In genomic region chr12:121782616-121782966, GRCh38 we compare ENCODE assay signal across 12 cellular contexts. TPM values are rescaled to one million over a fixed set of nuclear protein-coding genes. Genes with fewer than 3 reads are reported as not detected.
DNase-seq lines count a peak whose midpoint lies in the region; ATAC-seq and TF ChIP-seq lines count a peak whose summit lies in the region.
"Had no signal": no experiment of that assay in that cellular context is flagged by ENCODE, and none has a peak within 500 bp of the region (broad histone marks: within the 10 kb centered on the region; RNA-seq: fewer than 3 reads in every experiment).

No MANE protein-coding gene starts in this region.

- intact Hi-C loops in heart right ventricle (cut with DNase I): no loop called here
- intact Hi-C loops in activated B cell treated with CpG ODN at 0.5 μM for 24 hours (cut with micrococcal nuclease): loop anchor here (1.0 kb wide), 1 partner anchor 8 kb away; no protein-coding TSS in a partner anchor
- intact Hi-C loops in vagina (cut with DNase I): no loop called here

- H3K4ac ChIP-seq in mesendoderm (ENCODE audit: low read depth, low read length): no peak overlapping the region

- no peak for TF ChIP-seq POLR2A in vagina (IDR thresholded peaks at IDR 0.05)

- POLR2A ChIA-PET in activated B cell treated with CpG ODN at 0.5 μM for 24 hours (lab: Charles Lee): interaction anchor here (0.6 to 33.0 kb wide), 9 partner anchors 20 to 931 kb away, joined by 3 to 1155 read pairs (median 4); partner anchors contain the start of genes PSMD9, RHOF, SETD1B and TMEM120B

- no peaks in the 10 kb centered on the region for H3K79me1 ChIP-seq in mesendoderm (ENCODE audit: low read length)

- H3K9me3 Mint-ChIP-seq in activated B cell treated with CpG ODN at 0.5 μM for 24 hours: no peaks in the 10 kb centered on the region
- H3K9me3 Mint-ChIP-seq: neural crest cell had no signal

- H3K27me3 Mint-ChIP-seq in activated B cell treated with CpG ODN at 0.5 μM for 24 hours: no peaks in the 10 kb centered on the region

- peak overlapping the region; percentile 84 for H3K4me3 Mint-ChIP-seq in activated B cell treated with CpG ODN at 0.5 μM for 24 hours
- H3K4me3 Mint-ChIP-seq: neural crest cell had no signal

- H3K27ac Mint-ChIP-seq in activated B cell treated with CpG ODN at 0.5 μM for 24 hours: peak overlapping the region; percentile 98

- no peak overlapping the region for H3K56ac ChIP-seq in mesendoderm (ENCODE audit: low read length)

- no peak overlapping the region for H4K8ac ChIP-seq in mesendoderm (ENCODE audit: low read depth, low read length)

- H3K23ac ChIP-seq in mesendoderm (ENCODE audit: low read length): no peak overlapping the region

- CTCF ChIA-PET in activated B cell treated with CpG ODN at 0.5 μM for 24 hours (lab: Charles Lee): interaction anchor here (1.2 to 15.0 kb wide), 6 partner anchors 10 to 107 kb away, joined by 3 to 387 read pairs (median 9); partner anchors contain the start of gene RHOF

- DNase-seq in cardiac muscle cell (ENCODE audit: low read depth in 1 of 2, low spot score in 1 of 2) (no peak), heart right ventricle (no peak), activated B cell treated with CpG ODN at 0.5 μM for 24 hours (no peak), mesendoderm (no peak), vagina (ENCODE audit: extremely low spot score in 2 of 2) (no peak), cortex of kidney (lab: John Stamatoyannopoulos, UW) (no peak), KG1 (lab: John Stamatoyannopoulos, UW) (no peak)
- DNase-seq: body of pancreas had no signal

- no peak overlapping the region for H2BK5ac ChIP-seq in mesendoderm (ENCODE audit: low read length)

- H3K4me2 ChIP-seq in mesendoderm (ENCODE audit: low read length): no peak overlapping the region
- H3K4me2 ChIP-seq: KMS-11 had no signal

- no peaks in the 10 kb centered on the region for H3K79me2 ChIP-seq in mesendoderm (ENCODE audit: control insufficient read depth, insufficient read depth, low read length)

- no peak overlapping the region for H3K9ac ChIP-seq in mesendoderm (ENCODE audit: low read length)
- H3K9ac ChIP-seq: KMS-11 had no signal

- ATAC-seq in heart right ventricle (no peak), activated B cell treated with CpG ODN at 0.5 μM for 24 hours (ENCODE audit: low read depth) (peak; percentile 4), GM21786 (IDR thresholded peaks at IDR 0.05; ENCODE audit: unreplicated experiment) (no peak)
- ATAC-seq: body of pancreas had no signal

- no peak overlapping the region for H2AK5ac ChIP-seq in mesendoderm (ENCODE audit: low read length)

- H3K9me3 ChIP-seq in cardiac muscle cell (ENCODE audit: low read depth): no peaks in the 10 kb centered on the region
- no peaks in the 10 kb centered on the region for H3K9me3 ChIP-seq in heart right ventricle
- H3K9me3 ChIP-seq in vagina: no peaks in the 10 kb centered on the region
- H3K9me3 ChIP-seq: body of pancreas, heart left ventricle had no signal

- no peak for TF ChIP-seq CTCF in cardiac muscle cell (IDR thresholded peaks at IDR 0.05; ENCODE audit: low read depth, low read length)
- TF ChIP-seq CTCF in heart right ventricle (IDR thresholded peaks at IDR 0.05): no peak
- no peak for TF ChIP-seq CTCF in activated B cell treated with CpG ODN at 0.5 μM for 24 hours (IDR thresholded peaks at IDR 0.05)
- no peak for TF ChIP-seq CTCF in vagina (IDR thresholded peaks at IDR 0.05)

- no peak overlapping the region for H2BK120ac ChIP-seq in mesendoderm (ENCODE audit: low read depth, low read length)

- H3K4me1 ChIP-seq in cardiac muscle cell (ENCODE audit: low read depth) (peaks cover 12% of the 10 kb centered on the region), heart right ventricle (peaks cover 0 to 46% (median 15%) of the 10 kb centered on the region in 9 donors), mesendoderm (ENCODE audit: control insufficient read depth, low read depth, low read length) (no peaks in the 10 kb centered on the region), vagina (peaks cover 43% of the 10 kb centered on the region)

- H3K36me3 Mint-ChIP-seq in activated B cell treated with CpG ODN at 0.5 μM for 24 hours (ENCODE audit: low read depth): peaks cover 69% of the 10 kb centered on the region

- no peak overlapping the region for H3K4me3 ChIP-seq in cardiac muscle cell
- H3K4me3 ChIP-seq in heart right ventricle: no peak overlapping the region
- H3K4me3 ChIP-seq in mesendoderm (ENCODE audit: low read length): no peak overlapping the region
- H3K4me3 ChIP-seq in vagina: no peak overlapping the region
- H3K4me3 ChIP-seq: body of pancreas had no signal

- 91 to 94% methylated on average over 2 of the region's 2 CpGs for WGBS in heart right ventricle, 2 donors
- WGBS in mesendoderm (ENCODE audit: extremely low coverage, insufficient coverage, low lambda C conversion rate): no CpG with 5 or more reads among the region's 2 CpGs

- H2BK15ac ChIP-seq in mesendoderm (replicated peaks; ENCODE audit: low read depth): no peak overlapping the region

- no peaks in the 10 kb centered on the region for H3K27me3 ChIP-seq in cardiac muscle cell
- H3K27me3 ChIP-seq in heart right ventricle: no peaks in the 10 kb centered on the region
- H3K27me3 ChIP-seq in mesendoderm (ENCODE audit: insufficient read depth, low read length, poor library complexity): no peaks in the 10 kb centered on the region
- H3K27me3 ChIP-seq in vagina: no peaks in the 10 kb centered on the region
- H3K27me3 ChIP-seq: body of pancreas, heart left ventricle had no signal

- H3K4me1 Mint-ChIP-seq in activated B cell treated with CpG ODN at 0.5 μM for 24 hours: peaks cover 75% of the 10 kb centered on the region

- H3K36me3 ChIP-seq in cardiac muscle cell (peaks cover 6% of the 10 kb centered on the region), heart right ventricle (peaks cover 0 to 26% (median 0%) of the 10 kb centered on the region in 9 donors), mesendoderm (ENCODE audit: control insufficient read depth, insufficient read depth, low read length) (peaks cover 2% of the 10 kb centered on the region), vagina (no peaks in the 10 kb centered on the region)

- H3K27ac ChIP-seq in cardiac muscle cell (peak overlapping the region; percentile 68), heart right ventricle (peak overlapping the region in 5 of 10 donors; percentile 29 to 58 (median 49)), mesendoderm (ENCODE audit: low read depth, low read length) (peak overlapping the region; percentile 10), vagina (peak overlapping the region; percentile 74)
- H3K27ac ChIP-seq: body of pancreas, KMS-11 had no signal

- no peak overlapping the region for H4K5ac ChIP-seq in mesendoderm (ENCODE audit: low read length)

- H3K18ac ChIP-seq in mesendoderm (ENCODE audit: low read length): no peak overlapping the region

RNA-seq across cellular contexts. Expression of gene RHOF, which starts 10.9 kb away (rescaled TPM):
- 30.0 and 56.3 TPM in 2 replicates for total RNA-seq in cardiac muscle cell
- 21.5 and 27.4 TPM in 2 replicates for polyA plus RNA-seq in cardiac muscle cell
- 10 to 100 TPM; 19.8 to 45.6 (median 27.2) TPM for total RNA-seq in heart right ventricle
- 10 to 100 TPM; 16.5 to 16.6 TPM for polyA plus RNA-seq in heart right ventricle
- 133 and 142 TPM in 2 replicates for total RNA-seq in activated B cell treated with CpG ODN at 0.5 μM for 24 hours
- 15.5 TPM for polyA plus RNA-seq in mesendoderm (2013, experiment 1 of 2)
- polyA plus RNA-seq in mesendoderm (2013, experiment 2 of 2): 15.0 TPM
- 16.5 TPM for total RNA-seq in vagina

RNA-seq across cellular contexts. Expression of gene SETD1B, which starts 21.2 kb away (rescaled TPM):
- total RNA-seq in cardiac muscle cell: 8.0 and 15.1 TPM in 2 replicates
- polyA plus RNA-seq in cardiac muscle cell: 2.4 and 3.8 TPM in 2 replicates
- total RNA-seq in heart right ventricle: 10 to 100 TPM; 10.3 to 14.8 (median 11.2) TPM
- polyA plus RNA-seq in heart right ventricle: 10 to 100 TPM in 1 of 2 donors, 1 to 10 TPM in 1; 2.8 to 11.9 TPM
- total RNA-seq in activated B cell treated with CpG ODN at 0.5 μM for 24 hours: 36.0 and 40.3 TPM in 2 replicates
- 11.4 TPM for polyA plus RNA-seq in mesendoderm (2013, experiment 1 of 2)
- polyA plus RNA-seq in mesendoderm (2013, experiment 2 of 2): 11.6 TPM
- total RNA-seq in vagina: 10.6 TPM
